Comparison of ENCODE assay signal across 14 cellular contexts in the genomic region with DNA sequence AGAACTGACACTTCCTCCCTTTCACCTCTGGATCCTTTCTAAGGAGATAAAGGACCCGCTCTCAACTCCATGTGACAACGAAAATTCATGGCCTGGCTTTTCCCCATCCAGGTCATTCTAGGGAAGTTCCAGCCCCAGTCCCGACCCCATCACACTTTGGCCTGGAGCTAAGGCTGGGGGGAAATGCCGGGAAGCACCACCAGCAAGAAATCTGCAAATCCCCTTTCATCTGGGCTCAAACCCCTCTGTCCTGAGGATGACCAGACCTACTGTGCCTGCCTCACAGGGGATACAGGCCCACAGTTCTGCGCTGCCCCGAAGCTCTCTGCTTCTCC. TPM values are rescaled to one million over a fixed set of nuclear protein-coding genes. Genes with fewer than 3 reads are reported as not detected.
DNase-seq lines count a peak whose midpoint lies in the region; ATAC-seq and TF ChIP-seq lines count a peak whose summit lies in the region.
"Had no signal": no experiment of that assay in that cellular context is flagged by ENCODE, and none has a peak within 500 bp of the region (broad histone marks: within the 10 kb centered on the region; RNA-seq: fewer than 3 reads in every experiment).

No MANE protein-coding gene starts in this region.

- H3K4me1 ChIP-seq in heart left ventricle, result peaks cover 4 to 57% (median 36%) of the 10 kb centered on the region in 12 donors
- H3K4me1 ChIP-seq in right cardiac atrium (ENCODE audit: control insufficient read depth, insufficient read depth, low read length), result peaks cover 4% of the 10 kb centered on the region
- H3K4me1 ChIP-seq in breast epithelium, result no peaks in the 10 kb centered on the region
- H3K4me1 ChIP-seq in tibial artery, result peaks cover 0 to 32% (median 24%) of the 10 kb centered on the region in 4 donors
- H3K4me1 ChIP-seq: BE2C had no signal

- POLR2A ChIA-PET in naive thymus-derived CD8-positive, alpha-beta T cell (lab: Charles Lee), result no interaction called here

- ATAC-seq in heart left ventricle (no peak), right cardiac atrium (no peak)
- ATAC-seq in naive thymus-derived CD8-positive, alpha-beta T cell, result no peak

- H3K27ac ChIP-seq in heart left ventricle, result peak overlapping the region in 1 of 12 donors; percentile 1
- H3K27ac ChIP-seq in right cardiac atrium (ENCODE audit: low read length), result no peak overlapping the region
- H3K27ac ChIP-seq in breast epithelium, result no peak overlapping the region
- no peak overlapping the region for H3K27ac ChIP-seq in tibial artery

- H3K4me3 Mint-ChIP-seq in naive thymus-derived CD8-positive, alpha-beta T cell, result peak overlapping the region; percentile 12 to 79 (median 62)

- intact Hi-C loops in heart left ventricle (cut with DNase I) (no loop called here), right cardiac atrium (cut with DNase I) (no loop called here), breast epithelium (cut with DNase I; ENCODE audit: low total_unique reads) (no loop called here), tibial artery (cut with DNase I; ENCODE audit: low total_unique reads) (no loop called here)

- peaks cover 0 to 2% (median 0%) of the 10 kb centered on the region in 9 donors for H3K9me3 Mint-ChIP-seq in naive thymus-derived CD8-positive, alpha-beta T cell

- no peaks in the 10 kb centered on the region for H3K9me3 ChIP-seq in heart left ventricle
- H3K9me3 ChIP-seq in right cardiac atrium (ENCODE audit: control insufficient read depth, low read length), result no peaks in the 10 kb centered on the region
- H3K9me3 ChIP-seq in breast epithelium, result no peaks in the 10 kb centered on the region
- H3K9me3 ChIP-seq in tibial artery, result no peaks in the 10 kb centered on the region

- no peaks in the 10 kb centered on the region for H3K36me3 ChIP-seq in heart left ventricle
- no peaks in the 10 kb centered on the region for H3K36me3 ChIP-seq in breast epithelium
- H3K36me3 ChIP-seq in tibial artery, result no peaks in the 10 kb centered on the region
- H3K36me3 ChIP-seq: BE2C had no signal

- peak overlapping the region in 1 of 10 donors; percentile 46 for H3K27ac Mint-ChIP-seq in naive thymus-derived CD8-positive, alpha-beta T cell

- peaks cover 16 to 61% (median 50%) of the 10 kb centered on the region in 4 donors for H3K4me1 Mint-ChIP-seq in naive thymus-derived CD8-positive, alpha-beta T cell

- peaks cover 37 to 96% (median 65%) of the 10 kb centered on the region in 5 donors for H3K27me3 Mint-ChIP-seq in naive thymus-derived CD8-positive, alpha-beta T cell

- peak overlapping the region in 9 of 12 donors; percentile 48 to 63 (median 55) for H3K4me3 ChIP-seq in heart left ventricle
- H3K4me3 ChIP-seq in right cardiac atrium (ENCODE audit: low read length), result no peak overlapping the region
- peak overlapping the region in 2 of 3 donors; percentile 49 to 68 for H3K4me3 ChIP-seq in breast epithelium
- peak overlapping the region; percentile 59 to 75 for H3K4me3 ChIP-seq in tibial artery

- H3K27me3 ChIP-seq in heart left ventricle (peaks cover 51 to 99% (median 89%) of the 10 kb centered on the region in 9 donors), right cardiac atrium (ENCODE audit: control insufficient read depth, insufficient read depth) (no peaks in the 10 kb centered on the region), breast epithelium (peaks cover 0 to 72% of the 10 kb centered on the region in 2 donors), tibial artery (peaks cover 0 to 18% of the 10 kb centered on the region in 2 donors)
- H3K27me3 ChIP-seq: BE2C had no signal

- TF ChIP-seq POLR2A in heart left ventricle (IDR thresholded peaks at IDR 0.05) (no peak), breast epithelium (IDR thresholded peaks at IDR 0.05) (no peak)

- no peaks in the 10 kb centered on the region for H3K36me3 Mint-ChIP-seq in naive thymus-derived CD8-positive, alpha-beta T cell

- DNase-seq in heart left ventricle, result no peak
- DNase-seq in right cardiac atrium, result no peak
- no peak for DNase-seq in breast epithelium (ENCODE audit: low spot score in 2 of 2)
- no peak for DNase-seq in naive thymus-derived CD8-positive, alpha-beta T cell
- no peak for DNase-seq in tibial artery
- DNase-seq in T1000 (lab: John Stamatoyannopoulos, UW), result no peak
- no peak for DNase-seq in activated CD4-positive, CD25-positive, alpha-beta regulatory T cell (lab: John Stamatoyannopoulos, UW)
- no peak for DNase-seq in superior temporal gyrus (ENCODE audit: extremely low spot score)
- DNase-seq: activated effector memory CD4-positive, alpha-beta T cell treated with Interleukin-2 at 50 U/mL for 16 hours; BE2C; cortex of kidney; small intestine had no signal

- TF ChIP-seq CTCF in heart left ventricle (IDR thresholded peaks at IDR 0.05), result no peak
- TF ChIP-seq CTCF in breast epithelium (IDR thresholded peaks at IDR 0.05), result no peak
- TF ChIP-seq CTCF in tibial artery (IDR thresholded peaks at IDR 0.05), result no peak

- WGBS in heart left ventricle, 4 donors, result 33 to 47% (median 40%) methylated on average over 6 of the region's 6 CpGs
- 49% methylated on average over 6 of the region's 6 CpGs for WGBS in right cardiac atrium

RNA-seq across cellular contexts. Expression of a gene that starts 1.3 kb away (rescaled TPM):
- total RNA-seq in heart left ventricle, result 1 to 10 TPM in 3 of 9 donors, under 1 TPM in 6; 0.32 to 1.8 (median 0.61) TPM
- polyA plus RNA-seq in heart left ventricle, result 1 to 10 TPM in 1 of 2 donors, under 1 TPM in 1; 0.99 to 2.0 TPM
- total RNA-seq in right cardiac atrium, result under 1 TPM; 0.31 to 0.65 (median 0.48) TPM
- polyA plus RNA-seq in right cardiac atrium, result 0.77 TPM
- total RNA-seq in breast epithelium, result 1 to 10 TPM in 2 of 3 donors, under 1 TPM in 1; 0.98 to 3.5 (median 1.5) TPM
- total RNA-seq in naive thymus-derived CD8-positive, alpha-beta T cell, result not detected
- not detected for polyA plus RNA-seq in naive thymus-derived CD8-positive, alpha-beta T cell
- total RNA-seq: G401, lung microvascular endothelial cell had no signal
